In genomic region chr12:13562915-13563742, GRCh38 we compare ENCODE assay signal across 17 cellular contexts.
DNase-seq lines count a peak whose midpoint lies in the region; ATAC-seq and TF ChIP-seq lines count a peak whose summit lies in the region.
"Had no signal": no experiment of that assay in that cellular context is flagged by ENCODE, and none has a peak within 500 bp of the region (broad histone marks: within the 10 kb centered on the region; RNA-seq: fewer than 3 reads in every experiment).

No MANE protein-coding gene starts in this region.

- no peak overlapping the region for H3K27ac ChIP-seq in left ventricle myocardium inferior (replicated peaks)
- no peak overlapping the region for H3K27ac ChIP-seq in neuronal stem cell (replicated peaks; ENCODE audit: low read length)
- no peak overlapping the region for H3K27ac ChIP-seq in testis
- H3K27ac ChIP-seq: BLaER1, HL-60 had no signal

- H4K8ac ChIP-seq in neuronal stem cell (ENCODE audit: low read depth, low read length), result no peak overlapping the region

- H2BK120ac ChIP-seq in neuronal stem cell (ENCODE audit: low read depth, low read length), result no peak overlapping the region

- H3K4ac ChIP-seq in neuronal stem cell (ENCODE audit: low read length), result no peak overlapping the region

- H2BK5ac ChIP-seq in neuronal stem cell (ENCODE audit: low read length), result no peak overlapping the region

- peak overlapping the region; percentile 39 for H3K14ac ChIP-seq in neuronal stem cell (ENCODE audit: low read length)

- peaks cover 12 to 16% of the 10 kb centered on the region in 2 donors for H3K27me3 Mint-ChIP-seq in stimulated activated naive B cell treated with anti-CD40 and anti-IgM and Interleukin-4, amounts not matched to agents 10 μg/mL and 1 μg/mL and 100 μg/mL, for 72 hours
- H3K27me3 Mint-ChIP-seq: CD8-positive, alpha-beta memory T cell had no signal

- H3K9ac ChIP-seq in neuronal stem cell (ENCODE audit: low read depth, low read length, poor library complexity), result no peak overlapping the region
- H3K9ac ChIP-seq: BLaER1 had no signal

- no peak overlapping the region for H2BK15ac ChIP-seq in neuronal stem cell (ENCODE audit: low read length)

- no peak overlapping the region for H2AK5ac ChIP-seq in neuronal stem cell (ENCODE audit: low read depth, low read length)

- no peaks in the 10 kb centered on the region for H3K79me1 ChIP-seq in neuronal stem cell (ENCODE audit: low read depth, low read length)

- H3K36me3 Mint-ChIP-seq in stimulated activated naive B cell treated with anti-CD40 and anti-IgM and Interleukin-4, amounts not matched to agents 10 μg/mL and 1 μg/mL and 100 μg/mL, for 72 hours, result no peaks in the 10 kb centered on the region
- H3K36me3 Mint-ChIP-seq: CD8-positive, alpha-beta memory T cell had no signal

- H3K4me3 Mint-ChIP-seq in stimulated activated naive B cell treated with anti-CD40 and anti-IgM and Interleukin-4, amounts not matched to agents 10 μg/mL and 1 μg/mL and 100 μg/mL, for 72 hours, result no peak overlapping the region
- H3K4me3 Mint-ChIP-seq: CD8-positive, alpha-beta memory T cell; HFFc6 had no signal

- TF ChIP-seq CTCF in left ventricle myocardium inferior (IDR thresholded peaks at IDR 0.05; ENCODE audit: borderline replicate concordance) (no peak), GM13976 (IDR thresholded peaks at IDR 0.05; ENCODE audit: borderline replicate concordance, control extremely low read depth, extremely low read depth, insufficient read depth, missing control alignments) (no peak), testis (IDR thresholded peaks at IDR 0.05) (no peak)

- H2BK12ac ChIP-seq in neuronal stem cell (ENCODE audit: low read length), result peak overlapping the region; percentile 12

- no peak for TF ChIP-seq POLR2A in testis (IDR thresholded peaks at IDR 0.05)

- in situ Hi-C loops in GM13976 (cut with MboI; ENCODE audit: low sequenced_read_pairs, unreplicated experiment), result no loop called here

- DNase-seq in Right ventricle myocardium inferior (ENCODE audit: missing footprints) (peak; percentile 60), left ventricle myocardium inferior (no peak), GM13976 (ENCODE audit: low spot score) (peak; percentile 17), neuronal stem cell (ENCODE audit: low spot score) (no peak), testis (peak; percentile 14)
- no peak for DNase-seq in stimulated activated naive B cell treated with anti-CD40 and anti-IgM and Interleukin-4, amounts not matched to agents 10 μg/mL and 1 μg/mL and 100 μg/mL, for 72 hours
- DNase-seq: 8988T; AML-193; Caco-2; CD8-positive, alpha-beta memory T cell; GF-D8; HCEC 1CT; HFFc6 had no signal

- no peak overlapping the region for H3K23ac ChIP-seq in neuronal stem cell (ENCODE audit: low read depth, low read length, poor library complexity)

- H3K36me3 ChIP-seq in left ventricle myocardium inferior (no peaks in the 10 kb centered on the region), neuronal stem cell (replicated peaks in 1 of 2; ENCODE audit: control insufficient read depth in 2 of 2, insufficient read depth in 2 of 2, low read length in 2 of 2) (peaks cover 0 to 39% of the 10 kb centered on the region in 2 donors), testis (ENCODE audit: low read depth, missing control alignments) (no peaks in the 10 kb centered on the region)
- H3K36me3 ChIP-seq: BLaER1 had no signal

- H3K4me1 ChIP-seq in left ventricle myocardium inferior (no peaks in the 10 kb centered on the region), neuronal stem cell (ENCODE audit: control insufficient read depth in 2 of 2, insufficient read depth in 1 of 2, low read depth in 1 of 2, low read length in 2 of 2) (peaks cover 0 to 1% of the 10 kb centered on the region in 2 donors), testis (no peaks in the 10 kb centered on the region)
- H3K4me1 ChIP-seq: BLaER1, Caco-2 had no signal

- H3K4me2 ChIP-seq in neuronal stem cell (ENCODE audit: insufficient read depth, low read length, poor library complexity, severe bottlenecking), result no peak overlapping the region
- H3K4me2 ChIP-seq: BLaER1 had no signal

- ATAC-seq in Right ventricle myocardium inferior (no peak), GM21515 (IDR thresholded peaks at IDR 0.05; ENCODE audit: unreplicated experiment) (no peak), GM21390 (IDR thresholded peaks at IDR 0.05; ENCODE audit: unreplicated experiment) (no peak)
- ATAC-seq in stimulated activated naive B cell treated with anti-CD40 and anti-IgM and Interleukin-4, amounts not matched to agents 10 μg/mL and 1 μg/mL and 100 μg/mL, for 72 hours (replicated peaks), result no peak

- H3K18ac ChIP-seq in neuronal stem cell (ENCODE audit: low read length), result peak overlapping the region; percentile 62

- H4K91ac ChIP-seq in neuronal stem cell (ENCODE audit: low read depth, low read length, poor library complexity), result no peak overlapping the region

- no peak overlapping the region for H2AFZ ChIP-seq in neuronal stem cell (ENCODE audit: low read length)

- H3K4me3 ChIP-seq in left ventricle myocardium inferior, result no peak overlapping the region
- no peak overlapping the region for H3K4me3 ChIP-seq in neuronal stem cell (ENCODE audit: low read length in 2 of 2)
- no peak overlapping the region for H3K4me3 ChIP-seq in testis
- H3K4me3 ChIP-seq: BLaER1 had no signal

- intact Hi-C loops in Right ventricle myocardium inferior (cut with DNase I), result no loop called here
- intact Hi-C loops in left ventricle myocardium inferior (cut with micrococcal nuclease), result no loop called here
- intact Hi-C loops in testis (cut with DNase I; ENCODE audit: low total_unique reads), result no loop called here

- H3K27me3 ChIP-seq in left ventricle myocardium inferior (ENCODE audit: low read depth), result peaks cover 30% of the 10 kb centered on the region
- no peaks in the 10 kb centered on the region for H3K27me3 ChIP-seq in neuronal stem cell (ENCODE audit: control insufficient read depth in 3 of 3, insufficient read depth in 3 of 3, low read depth in 1 of 3, low read length in 3 of 3)
- H3K27me3 ChIP-seq in testis, result no peaks in the 10 kb centered on the region
- H3K27me3 ChIP-seq: BLaER1 had no signal

- H3K27ac Mint-ChIP-seq in stimulated activated naive B cell treated with anti-CD40 and anti-IgM and Interleukin-4, amounts not matched to agents 10 μg/mL and 1 μg/mL and 100 μg/mL, for 72 hours, result no peak overlapping the region
- H3K27ac Mint-ChIP-seq: CD8-positive, alpha-beta memory T cell; HFFc6 had no signal

- H3K9me3 ChIP-seq in left ventricle myocardium inferior (replicated peaks) (no peaks in the 10 kb centered on the region), neuronal stem cell (replicated peaks in 1 of 2; ENCODE audit: control insufficient read depth in 2 of 2, insufficient read depth in 1 of 2, low read depth in 1 of 2, low read length in 2 of 2) (peaks cover 0 to 3% of the 10 kb centered on the region in 2 donors), testis (no peaks in the 10 kb centered on the region)
- H3K9me3 ChIP-seq: BLaER1, Caco-2 had no signal

- peaks cover 4 to 8% of the 10 kb centered on the region in 2 donors for H3K9me3 Mint-ChIP-seq in stimulated activated naive B cell treated with anti-CD40 and anti-IgM and Interleukin-4, amounts not matched to agents 10 μg/mL and 1 μg/mL and 100 μg/mL, for 72 hours

- no peaks in the 10 kb centered on the region for H3K4me1 Mint-ChIP-seq in stimulated activated naive B cell treated with anti-CD40 and anti-IgM and Interleukin-4, amounts not matched to agents 10 μg/mL and 1 μg/mL and 100 μg/mL, for 72 hours
- H3K4me1 Mint-ChIP-seq: CD8-positive, alpha-beta memory T cell had no signal

- no CpG with 5 or more reads among the region's 53 CpGs for WGBS in neuronal stem cell (ENCODE audit: extremely low coverage in 2 of 2, insufficient read length in 2 of 2, insufficient replicate concordance in 1 of 2), 2 donors
- WGBS in testis, 2 donors, result 59 to 73% methylated on average over 30 to 53 of the region's 53 CpGs

Comparison
In these comparisons a context has a peak if more than half of its experiments do, and no peak if none do; other contexts are left out.
1. DNase-seq: peak in Right ventricle myocardium inferior (single experiment), GM13976 (single experiment) and testis (single experiment); none in left ventricle myocardium inferior (single experiment), neuronal stem cell (single experiment) and stimulated activated naive B cell treated with anti-CD40 and anti-IgM and Interleukin-4, amounts not matched to agents 10 μg/mL and 1 μg/mL and 100 μg/mL, for 72 hours (single experiment).